Comparison of ENCODE assay signal across 12 cellular contexts in genomic region chr18:26438980-26439379, GRCh38.
DNase-seq lines count a peak whose midpoint lies in the region; ATAC-seq, FAIRE-seq and TF ChIP-seq lines count a peak whose summit lies in the region.
"Had no signal": no experiment of that assay in that cellular context is flagged by ENCODE, and none has a peak within 500 bp of the region (broad histone marks: within the 10 kb centered on the region; RNA-seq: fewer than 3 reads in every experiment).

No MANE protein-coding gene starts in this region.

- DNase-seq in GM18507 (ENCODE audit: extremely low spot score, insufficient read length, low read depth) (no peak), RPMI8226 (peak; percentile 52), globus pallidus (ENCODE audit: low spot score) (no peak), GM03348 (ENCODE audit: low spot score) (no peak)
- no peak for DNase-seq in stimulated activated CD4-positive, alpha-beta T cell treated with anti-CD3 and anti-CD28 coated beads, Interleukin-12 subunit alpha, Interleukin-12 subunit beta, amount 100 ng/mL, for 4 hours
- DNase-seq: central memory CD4-positive, alpha-beta T cell; glutamatergic neuron; NCI-H1105 treated with DMSO at 0.1 percent for 48 hours; spleen had no signal

- peak; percentile 99 for ATAC-seq in GM21423 (IDR thresholded peaks at IDR 0.05; ENCODE audit: unreplicated experiment)
- ATAC-seq in HG03097 (IDR thresholded peaks at IDR 0.05; ENCODE audit: low FRiP score, unreplicated experiment) = peak; percentile 88
- ATAC-seq in SK-N-SH treated with all-trans-retinoic acid at 6 μM for 48 hours = no peak

- FAIRE-seq in GM18507 (lab: Jason Lieb, UNC) = peak; percentile 80

TF ChIP-seq in SK-N-SH treated with all-trans-retinoic acid at 6 μM for 48 hours, 23 proteins besides CTCF, POLR2A, EP300 and RAD21:
- TF ChIP-seq, protein P1, sequence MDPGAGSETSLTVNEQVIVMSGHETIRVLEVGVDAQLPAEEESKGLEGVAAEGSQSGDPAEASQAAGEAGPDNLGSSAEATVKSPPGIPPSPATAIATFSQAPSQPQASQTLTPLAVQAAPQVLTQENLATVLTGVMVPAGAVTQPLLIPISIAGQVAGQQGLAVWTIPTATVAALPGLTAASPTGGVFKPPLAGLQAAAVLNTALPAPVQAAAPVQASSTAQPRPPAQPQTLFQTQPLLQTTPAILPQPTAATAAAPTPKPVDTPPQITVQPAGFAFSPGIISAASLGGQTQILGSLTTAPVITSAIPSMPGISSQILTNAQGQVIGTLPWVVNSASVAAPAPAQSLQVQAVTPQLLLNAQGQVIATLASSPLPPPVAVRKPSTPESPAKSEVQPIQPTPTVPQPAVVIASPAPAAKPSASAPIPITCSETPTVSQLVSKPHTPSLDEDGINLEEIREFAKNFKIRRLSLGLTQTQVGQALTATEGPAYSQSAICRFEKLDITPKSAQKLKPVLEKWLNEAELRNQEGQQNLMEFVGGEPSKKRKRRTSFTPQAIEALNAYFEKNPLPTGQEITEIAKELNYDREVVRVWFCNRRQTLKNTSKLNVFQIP (CRISPR knock-in tag; IDR thresholded peaks at IDR 0.05; ENCODE audit: borderline replicate concordance, low read depth) = no peak
- TF ChIP-seq BACH2 (CRISPR knock-in tag; IDR thresholded peaks at IDR 0.05; ENCODE audit: borderline replicate concordance) (no peak), ARNTL (CRISPR knock-in tag; IDR thresholded peaks at IDR 0.05; ENCODE audit: borderline replicate concordance, low read depth) (no peak), ZNF565 (CRISPR knock-in tag; conservative IDR thresholded peaks at IDR 0.05; ENCODE audit: low read depth) (no peak), GLIS3 (CRISPR knock-in tag; IDR thresholded peaks at IDR 0.05) (no peak), OSR1 (CRISPR knock-in tag; IDR thresholded peaks at IDR 0.05) (no peak), CREB5 (CRISPR knock-in tag; IDR thresholded peaks at IDR 0.05; ENCODE audit: low read depth) (no peak), ZFP3 (CRISPR knock-in tag; IDR thresholded peaks at IDR 0.05) (no peak), ESRRG (CRISPR knock-in tag; IDR thresholded peaks at IDR 0.05) (no peak), SNAI2 (CRISPR knock-in tag; IDR thresholded peaks at IDR 0.05) (no peak), PPARA (CRISPR knock-in tag; IDR thresholded peaks at IDR 0.05; ENCODE audit: borderline replicate concordance) (no peak), ZC3H10 (CRISPR knock-in tag; IDR thresholded peaks at IDR 0.05) (no peak), TCF4 (CRISPR knock-in tag; IDR thresholded peaks at IDR 0.05; ENCODE audit: borderline replicate concordance) (no peak), CSDC2 (CRISPR knock-in tag; IDR thresholded peaks at IDR 0.05) (no peak), ZFP30 (CRISPR knock-in tag; IDR thresholded peaks at IDR 0.05) (no peak), ZNF70 (CRISPR knock-in tag; IDR thresholded peaks at IDR 0.05) (no peak), PATZ1 (CRISPR knock-in tag; IDR thresholded peaks at IDR 0.05; ENCODE audit: borderline replicate concordance) (no peak), TOX (CRISPR knock-in tag; IDR thresholded peaks at IDR 0.05; ENCODE audit: borderline replicate concordance) (no peak)
- TF ChIP-seq, protein P2, sequence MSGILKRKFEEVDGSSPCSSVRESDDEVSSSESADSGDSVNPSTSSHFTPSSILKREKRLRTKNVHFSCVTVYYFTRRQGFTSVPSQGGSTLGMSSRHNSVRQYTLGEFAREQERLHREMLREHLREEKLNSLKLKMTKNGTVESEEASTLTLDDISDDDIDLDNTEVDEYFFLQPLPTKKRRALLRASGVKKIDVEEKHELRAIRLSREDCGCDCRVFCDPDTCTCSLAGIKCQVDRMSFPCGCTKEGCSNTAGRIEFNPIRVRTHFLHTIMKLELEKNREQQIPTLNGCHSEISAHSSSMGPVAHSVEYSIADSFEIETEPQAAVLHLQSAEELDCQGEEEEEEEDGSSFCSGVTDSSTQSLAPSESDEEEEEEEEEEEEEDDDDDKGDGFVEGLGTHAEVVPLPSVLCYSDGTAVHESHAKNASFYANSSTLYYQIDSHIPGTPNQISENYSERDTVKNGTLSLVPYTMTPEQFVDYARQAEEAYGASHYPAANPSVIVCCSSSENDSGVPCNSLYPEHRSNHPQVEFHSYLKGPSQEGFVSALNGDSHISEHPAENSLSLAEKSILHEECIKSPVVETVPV (CRISPR knock-in tag; IDR thresholded peaks at IDR 0.05) = no peak
- TF ChIP-seq, protein P3, sequence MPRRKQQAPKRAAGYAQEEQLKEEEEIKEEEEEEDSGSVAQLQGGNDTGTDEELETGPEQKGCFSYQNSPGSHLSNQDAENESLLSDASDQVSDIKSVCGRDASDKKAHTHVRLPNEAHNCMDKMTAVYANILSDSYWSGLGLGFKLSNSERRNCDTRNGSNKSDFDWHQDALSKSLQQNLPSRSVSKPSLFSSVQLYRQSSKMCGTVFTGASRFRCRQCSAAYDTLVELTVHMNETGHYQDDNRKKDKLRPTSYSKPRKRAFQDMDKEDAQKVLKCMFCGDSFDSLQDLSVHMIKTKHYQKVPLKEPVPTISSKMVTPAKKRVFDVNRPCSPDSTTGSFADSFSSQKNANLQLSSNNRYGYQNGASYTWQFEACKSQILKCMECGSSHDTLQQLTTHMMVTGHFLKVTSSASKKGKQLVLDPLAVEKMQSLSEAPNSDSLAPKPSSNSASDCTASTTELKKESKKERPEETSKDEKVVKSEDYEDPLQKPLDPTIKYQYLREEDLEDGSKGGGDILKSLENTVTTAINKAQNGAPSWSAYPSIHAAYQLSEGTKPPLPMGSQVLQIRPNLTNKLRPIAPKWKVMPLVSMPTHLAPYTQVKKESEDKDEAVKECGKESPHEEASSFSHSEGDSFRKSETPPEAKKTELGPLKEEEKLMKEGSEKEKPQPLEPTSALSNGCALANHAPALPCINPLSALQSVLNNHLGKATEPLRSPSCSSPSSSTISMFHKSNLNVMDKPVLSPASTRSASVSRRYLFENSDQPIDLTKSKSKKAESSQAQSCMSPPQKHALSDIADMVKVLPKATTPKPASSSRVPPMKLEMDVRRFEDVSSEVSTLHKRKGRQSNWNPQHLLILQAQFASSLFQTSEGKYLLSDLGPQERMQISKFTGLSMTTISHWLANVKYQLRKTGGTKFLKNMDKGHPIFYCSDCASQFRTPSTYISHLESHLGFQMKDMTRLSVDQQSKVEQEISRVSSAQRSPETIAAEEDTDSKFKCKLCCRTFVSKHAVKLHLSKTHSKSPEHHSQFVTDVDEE (CRISPR knock-in tag; IDR thresholded peaks at IDR 0.05) = no peak
